8 cellular contexts compared by ENCODE assay signal in genomic region chr2:100321181-100321880, GRCh38.
DNase-seq lines count a peak whose midpoint lies in the region; ATAC-seq and TF ChIP-seq lines count a peak whose summit lies in the region.

No MANE protein-coding gene starts in this region.

- H3K4me3 ChIP-seq in GM06990 (replicated peaks; ENCODE audit: low read depth, low read length) = no peak overlapping the region

- peaks cover 1% of the 10 kb centered on the region; the same call in 1 of the 2 replicates for H3K27me3 ChIP-seq in GM06990 (replicated peaks; ENCODE audit: control insufficient read depth, insufficient read depth, low read length)

- ATAC-seq in GM21717 (IDR thresholded peaks at IDR 0.05; ENCODE audit: unreplicated experiment) (no peak), HG02642 (IDR thresholded peaks at IDR 0.05; ENCODE audit: poor library complexity, unreplicated experiment) (no peak)

- no peak for TF ChIP-seq CTCF in GM06990 (IDR thresholded peaks at IDR 0.05; ENCODE audit: insufficient read depth, low read length, poor library complexity, severe bottlenecking)

- H3K36me3 ChIP-seq in GM06990 (ENCODE audit: control insufficient read depth, insufficient read depth, low read length) = no peaks in the 10 kb centered on the region

- DNase-seq in GM06990 (ENCODE audit: extremely low read depth, insufficient read length) = peak; percentile 10
- peak; percentile 55 for DNase-seq in NCI-H2171 treated with DMSO at 0.1 percent for 48 hours (lab: John Stamatoyannopoulos, UW)
- peak in 40 of 61 donors; percentile 4 to 65 (median 32) for DNase-seq in caudate nucleus (lab: John Stamatoyannopoulos, UW)
- peak; percentile 73 for DNase-seq in kidney tubule cell (ENCODE audit: low spot score)
- DNase-seq in stimulated activated CD8-positive, alpha-beta memory T cell treated with anti-CD3 and anti-CD28 coated beads, Interleukin-4, amount 100 ng/mL, for 48 hours = peak; percentile 27
- no peak for DNase-seq in SW480 (ENCODE audit: low spot score)

- peak overlapping the region; percentile 67 for H3K27ac ChIP-seq in caudate nucleus (ENCODE audit: low read depth, low read length)
